In the genomic region with DNA sequence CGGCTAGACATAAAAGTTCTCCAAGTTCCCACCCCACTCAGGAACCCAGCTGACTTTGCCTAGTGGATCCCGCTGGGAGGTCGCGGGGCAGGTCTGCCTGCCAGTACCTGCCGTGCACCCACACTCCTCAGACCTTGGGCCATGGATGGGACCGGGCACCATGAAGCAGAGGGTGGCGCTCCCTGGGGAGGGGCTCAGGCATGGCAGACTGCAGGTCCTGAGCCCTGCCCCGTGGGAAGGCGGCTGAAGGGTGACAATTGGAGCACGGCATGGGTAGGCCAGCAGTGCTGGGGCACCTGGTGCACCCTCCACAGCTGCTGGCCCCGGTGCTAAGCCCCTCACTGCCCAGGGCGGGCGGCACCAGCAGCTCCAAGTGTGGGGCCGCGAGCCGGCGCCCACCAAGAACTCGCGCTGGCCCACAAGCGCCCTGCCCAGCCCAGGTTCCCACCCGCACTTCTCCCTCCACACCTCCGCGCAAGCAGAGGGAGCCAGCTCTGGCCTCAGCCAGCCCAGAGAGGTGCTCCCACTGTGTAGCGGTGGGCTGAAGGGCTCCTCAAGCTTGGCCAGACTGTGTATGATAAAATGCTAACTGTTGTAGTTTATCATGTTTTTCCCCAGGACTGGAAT, we compare ENCODE assay signal across 24 cellular contexts.
"Had no signal": no experiment of that assay in that cellular context is flagged by ENCODE, and none has a peak within 500 bp of the region (broad histone marks: within the 10 kb centered on the region; RNA-seq: fewer than 3 reads in every experiment).

No MANE protein-coding gene starts in this region.

- H3K27ac ChIP-seq: colonic mucosa, epithelial cell of prostate, gastrocnemius medialis, left lung, neutrophil, pancreas, stomach, tibial artery had no signal

- H3K27me3 ChIP-seq: colonic mucosa, gastrocnemius medialis, left lung, neutrophil, pancreas, stomach, tibial artery had no signal

- ATAC-seq: esophagus mucosa, gastrocnemius medialis, left lung, natural killer cell, pancreas, sciatic nerve had no signal

- H3K4me1 ChIP-seq: colonic mucosa, gastrocnemius medialis, left lung, pancreas, stomach, tibial artery had no signal

- H3K4me1 Mint-ChIP-seq: endodermal cell, natural killer cell had no signal

- H3K9me3 ChIP-seq: colonic mucosa, gastrocnemius medialis, neutrophil, pancreas, stomach, tibial artery had no signal

- H3K9me3 Mint-ChIP-seq: dendritic cell treated with granulocyte-macrophage colony-stimulating factor and Interleukin-4, amounts not matched to agents 40 ng/mL and 50 ng/mL, for 4 days; type B pancreatic cell had no signal

- H3K27ac Mint-ChIP-seq: dendritic cell treated with granulocyte-macrophage colony-stimulating factor and Interleukin-4, amounts not matched to agents 40 ng/mL and 50 ng/mL, for 4 days; endodermal cell; natural killer cell; progenitor cell of endocrine pancreas; type B pancreatic cell had no signal

- H3K36me3 ChIP-seq: colonic mucosa, gastrocnemius medialis, left lung, neutrophil, pancreas, stomach, tibial artery had no signal

- DNase-seq: central memory CD4-positive, alpha-beta T cell; colonic mucosa; effector CD8-positive, alpha-beta T cell; endodermal cell; foreskin fibroblast; gastrocnemius medialis; natural killer cell; stimulated activated CD4-positive, alpha-beta T cell treated with anti-CD3 and anti-CD28 coated beads, Interleukin-12 subunit alpha, Interleukin-12 subunit beta, amount 100 ng/mL, for 4 hours; stimulated activated CD4-positive, alpha-beta T cell treated with anti-CD3 and anti-CD28 coated beads, Interleukin-1b, Interleukin-23, amount 100 ng/mL, for 48 hours; stimulated activated CD4-positive, alpha-beta T cell treated with anti-CD3 and anti-CD28 coated beads, Interleukin-4, amount 100 ng/mL, for 1 hour; stimulated activated CD8-positive, alpha-beta memory T cell treated with anti-CD3 and anti-CD28 coated beads, Interleukin-4, amount 100 ng/mL, for 48 hours; stomach; tibial artery had no signal

- H3K4me3 Mint-ChIP-seq: dendritic cell treated with granulocyte-macrophage colony-stimulating factor and Interleukin-4, amounts not matched to agents 40 ng/mL and 50 ng/mL, for 4 days; endodermal cell; natural killer cell; type B pancreatic cell had no signal

- H3K4me3 ChIP-seq: colonic mucosa, gastrocnemius medialis, left lung, pancreas, smooth muscle cell, stomach, tibial artery had no signal

- FAIRE-seq: keratinocyte, pancreas had no signal

- H3K36me3 Mint-ChIP-seq: natural killer cell, type B pancreatic cell had no signal
